9 cellular contexts compared by ENCODE assay signal in the genomic region with DNA sequence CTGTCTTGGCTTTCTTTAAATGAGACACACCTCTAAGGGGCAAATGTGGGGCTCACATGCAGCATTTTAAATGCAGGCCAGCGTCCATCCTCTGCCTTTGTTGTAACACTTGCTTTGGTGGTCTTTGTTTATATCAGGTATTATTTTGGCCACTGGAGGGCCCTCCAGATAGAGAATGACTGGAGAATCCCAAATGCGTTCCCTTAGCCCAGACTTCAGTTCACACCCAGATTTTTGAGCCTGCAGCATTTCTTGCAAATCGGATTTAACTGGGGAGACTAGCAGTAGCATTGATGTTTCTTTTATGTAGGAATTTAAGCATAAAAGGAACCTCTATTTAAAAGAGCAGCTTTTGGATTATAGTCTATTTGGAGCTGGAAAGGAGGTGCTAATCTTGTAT.
DNase-seq lines count a peak whose midpoint lies in the region; ATAC-seq and TF ChIP-seq lines count a peak whose summit lies in the region.
"Had no signal": no experiment of that assay in that cellular context is flagged by ENCODE, and none has a peak within 500 bp of the region (broad histone marks: within the 10 kb centered on the region; RNA-seq: fewer than 3 reads in every experiment).

No MANE protein-coding gene starts in this region.

- H3K27me3 ChIP-seq in esophagus muscularis mucosa: no peaks in the 10 kb centered on the region

- H3K27ac ChIP-seq in esophagus muscularis mucosa (replicated peaks in 1 of 4): peak overlapping the region in 1 of 4 donors; percentile 88
- H3K27ac ChIP-seq: A549 had no signal

- TF ChIP-seq CTCF in esophagus muscularis mucosa (IDR thresholded peaks at IDR 0.05): peak; percentile 34 to 44 (median 40)

- DNase-seq in DMS79 treated with DMSO at 0.1 percent for 48 hours (lab: John Stamatoyannopoulos, UW) (peak; percentile 48), DMS79 (lab: John Stamatoyannopoulos, UW) (no peak), NCI-H69 (lab: John Stamatoyannopoulos, UW) (peak; percentile 48), esophagus muscularis mucosa (ENCODE audit: extremely low spot score) (no peak), retina (peak; percentile 66)
- no peak for DNase-seq in activated CD4-positive, CD25-positive, alpha-beta regulatory T cell (lab: John Stamatoyannopoulos, UW)

- no peaks in the 10 kb centered on the region for H3K9me3 ChIP-seq in esophagus muscularis mucosa
- H3K9me3 ChIP-seq: A549 had no signal

- WGBS in esophagus muscularis mucosa: 31% methylated on average over 3 of the region's 3 CpGs

- TF ChIP-seq POLR2A in esophagus muscularis mucosa (IDR thresholded peaks at IDR 0.05; ENCODE audit: low read depth): no peak

- H3K36me3 ChIP-seq in esophagus muscularis mucosa: no peaks in the 10 kb centered on the region

- no peak overlapping the region for H3K4me3 ChIP-seq in esophagus muscularis mucosa
- H3K4me3 ChIP-seq: A549 had no signal

- intact Hi-C loops in esophagus muscularis mucosa (cut with DNase I): loop anchor here (5.0 to 10.0 kb wide), 2 partner anchors 182 to 369 kb away; no protein-coding TSS in a partner anchor

- peaks cover 10 to 34% (median 31%) of the 10 kb centered on the region in 4 donors for H3K4me1 ChIP-seq in esophagus muscularis mucosa

- ATAC-seq in esophagus mucosa (no peak), HG02798 (IDR thresholded peaks at IDR 0.05; ENCODE audit: poor library complexity, unreplicated experiment) (no peak)
- ATAC-seq: A549 had no signal

- TF ChIP-seq EP300 in esophagus muscularis mucosa (IDR thresholded peaks at IDR 0.05): no peak

Comparison
In these comparisons a context has a peak if more than half of its experiments do, and no peak if none do; other contexts are left out.
1. DNase-seq: peak in DMS79 treated with DMSO at 0.1 percent for 48 hours (single experiment), NCI-H69 (single experiment) and retina (single experiment); none in DMS79 (single experiment), esophagus muscularis mucosa (single experiment) and activated CD4-positive, CD25-positive, alpha-beta regulatory T cell (0 of 4).